8 cellular contexts compared by ENCODE assay signal in genomic region chr10:94403823-94404228, GRCh38. TPM values are rescaled to one million over a fixed set of nuclear protein-coding genes. Genes with fewer than 3 reads are reported as not detected.
A peak's percentile ranks its signal among the peaks of the same experiment; 100 is the strongest.
DNase-seq lines count a peak whose midpoint lies in the region; ATAC-seq, FAIRE-seq and TF ChIP-seq lines count a peak whose summit lies in the region.

No MANE protein-coding gene starts in this region.

- H3K9me3 ChIP-seq in HUES64 (ENCODE audit: insufficient read depth, low read depth, low read length) (no peaks in the 10 kb centered on the region), K562 (replicated peaks; ENCODE audit: control insufficient read depth, insufficient read depth, low read depth, low read length) (no peaks in the 10 kb centered on the region), left lung (no peaks in the 10 kb centered on the region), thymus (ENCODE audit: control insufficient read depth) (no peaks in the 10 kb centered on the region)

- peak overlapping the region; percentile 84 for H3K4me2 ChIP-seq in K562 (ENCODE audit: insufficient read depth, low read length)

- DNase-seq in activated CD4-positive, alpha-beta T cell treated with anti-CD3 and anti-CD28 coated beads for 36 hours, result peak; percentile 36
- no peak for DNase-seq in activated CD4-positive, alpha-beta T cell treated with anti-CD3 and anti-CD28 coated beads, Interleukin-2, amount 50 U/mL, for 1 hour
- DNase-seq in K562 (ENCODE audit: extremely low read depth in 1 of 4, low spot score in 3 of 4), result peak in 3 of 4 experiments; percentile 16 to 25 (median 16)
- DNase-seq in left lung, result no peak
- no peak for DNase-seq in foreskin melanocyte
- DNase-seq in C1 segment of cervical spinal cord (lab: John Stamatoyannopoulos, UW), result no peak

- POLR2A ChIA-PET in activated CD4-positive, alpha-beta T cell treated with anti-CD3 and anti-CD28 coated beads for 36 hours (lab: Charles Lee), result no interaction called here
- POLR2A ChIA-PET in K562 (lab: Yijun Ruan, JAX), result interaction anchor here (1.3 kb wide), 1 partner anchor 12 kb away, joined by 6 read pairs; no protein-coding TSS in a partner anchor

- TF ChIP-seq CTCF in K562 (IDR thresholded peaks at IDR 0.05 in 2 of 3, conservative IDR thresholded peaks at IDR 0.05 in 1 of 3; ENCODE audit: insufficient read depth in 2 of 3, low read depth in 1 of 3, low read length in 3 of 3) (no peak), left lung (IDR thresholded peaks at IDR 0.05) (no peak)

- peaks cover 43% of the 10 kb centered on the region for H3K27me3 Mint-ChIP-seq in activated CD4-positive, alpha-beta T cell treated with anti-CD3 and anti-CD28 coated beads for 36 hours

- peak; percentile 29 for FAIRE-seq in K562 (lab: Jason Lieb, UNC)

- H3K27ac Mint-ChIP-seq in activated CD4-positive, alpha-beta T cell treated with anti-CD3 and anti-CD28 coated beads for 36 hours, result no peak overlapping the region

- TF ChIP-seq POLR2A in K562 (conservative IDR thresholded peaks at IDR 0.05), result no peak

- H3K9me1 ChIP-seq in K562 (ENCODE audit: control insufficient read depth, insufficient read depth, low read length), result no peaks in the 10 kb centered on the region

- peaks cover 42% of the 10 kb centered on the region for H3K27me3 ChIP-seq in HUES64 (ENCODE audit: insufficient read depth, low read length)
- no peaks in the 10 kb centered on the region for H3K27me3 ChIP-seq in K562 (ENCODE audit: control insufficient read depth in 2 of 2, insufficient read depth in 2 of 2, low read length in 2 of 2)
- H3K27me3 ChIP-seq in left lung, result peaks cover 0 to 63% of the 10 kb centered on the region in 2 donors
- H3K27me3 ChIP-seq in thymus (ENCODE audit: control insufficient read depth, insufficient read depth), result peaks cover 26% of the 10 kb centered on the region

- intact Hi-C loops in activated CD4-positive, alpha-beta T cell treated with anti-CD3 and anti-CD28 coated beads for 36 hours (cut with DNase I, micrococcal nuclease), result loop anchor here (2.0 kb wide), 2 partner anchors 41 to 141 kb away; partner anchors contain the start of genes HELLS (in 1 of the 2) and NOC3L (in 1 of the 2)
- intact Hi-C loops in K562 (cut with micrococcal nuclease) (loop anchor here (2.0 kb wide), 1 partner anchor 41 kb away; the partner anchor contains the start of gene NOC3L), left lung (cut with DNase I) (no loop called here)

- ATAC-seq in activated CD4-positive, alpha-beta T cell treated with anti-CD3 and anti-CD28 coated beads for 36 hours, result no peak
- ATAC-seq in K562, result peak; percentile 19
- ATAC-seq in left lung, result peak; percentile 21

- H3K4me1 Mint-ChIP-seq in activated CD4-positive, alpha-beta T cell treated with anti-CD3 and anti-CD28 coated beads for 36 hours, result peaks cover 2% of the 10 kb centered on the region

- no peak for TF ChIP-seq RAD21 in K562 (CRISPR knock-in tag; conservative IDR thresholded peaks at IDR 0.05 in 1 of 2, IDR thresholded peaks at IDR 0.05 in 1 of 2)

- H3K4me3 ChIP-seq in HUES64 (ENCODE audit: low read length), result peak overlapping the region; percentile 76
- H3K4me3 ChIP-seq in K562, result peak overlapping the region; percentile 76
- peak overlapping the region; percentile 66 to 90 for H3K4me3 ChIP-seq in left lung
- H3K4me3 ChIP-seq in thymus (ENCODE audit: low read length), result peak overlapping the region; percentile 44

- no peak for TF ChIP-seq EP300 in K562 (IDR thresholded peaks at IDR 0.05; ENCODE audit: low read length)

- no peak overlapping the region for H3K9ac ChIP-seq in HUES64 (ENCODE audit: low read depth, low read length)
- peak overlapping the region; percentile 42 to 95 for H3K9ac ChIP-seq in K562 (ENCODE audit: insufficient read depth in 1 of 2, low read depth in 2 of 2, low read length in 2 of 2)

- peak overlapping the region; percentile 97 for H2AFZ ChIP-seq in K562 (ENCODE audit: low read depth, low read length)

- 13% methylated on average over 7 of the region's 7 CpGs for WGBS in HUES64
- 0% methylated on average over 5 of the region's 7 CpGs for WGBS in K562 (ENCODE audit: insufficient coverage, low coverage, missing lambda C conversion rate)
- WGBS in thymus, result 3% methylated on average over 7 of the region's 7 CpGs

- H4K20me1 ChIP-seq in K562 (replicated peaks; ENCODE audit: control insufficient read depth, insufficient read depth, low read length), result no peaks in the 10 kb centered on the region

- CTCF ChIA-PET in activated CD4-positive, alpha-beta T cell treated with anti-CD3 and anti-CD28 coated beads for 36 hours (lab: Charles Lee), result no interaction called here
- CTCF ChIA-PET in K562 (lab: Yijun Ruan, JAX; ENCODE audit: low intra/inter-chr PET ratio), result no interaction called here

- BruUV-seq in K562 (replicated peaks; lab: Mats Ljungman, UMichigan), result no TSS peak

- peaks cover 52% of the 10 kb centered on the region for H3K79me2 ChIP-seq in K562 (ENCODE audit: control insufficient read depth, insufficient read depth, low read length)

- no peaks in the 10 kb centered on the region for H3K36me3 ChIP-seq in HUES64 (ENCODE audit: insufficient read depth, low read length)
- H3K36me3 ChIP-seq in K562 (ENCODE audit: control insufficient read depth, insufficient read depth, low read length), result no peaks in the 10 kb centered on the region
- no peaks in the 10 kb centered on the region for H3K36me3 ChIP-seq in left lung
- H3K36me3 ChIP-seq in thymus (ENCODE audit: control insufficient read depth, insufficient read depth), result no peaks in the 10 kb centered on the region

- in situ Hi-C loops in K562 (cut with MboI), result no loop called here

- H3K9me3 Mint-ChIP-seq in activated CD4-positive, alpha-beta T cell treated with anti-CD3 and anti-CD28 coated beads for 36 hours (ENCODE audit: low read depth), result peaks cover 2% of the 10 kb centered on the region

- no peak overlapping the region for H3K27ac ChIP-seq in HUES64 (ENCODE audit: low read depth, low read length)
- H3K27ac ChIP-seq in K562 (ENCODE audit: extremely low read depth, low read depth, low read length), result peak overlapping the region; percentile 83; the same call in 2 of the 3 replicates
- H3K27ac ChIP-seq in left lung, result peak overlapping the region; percentile 94 to 97
- H3K27ac ChIP-seq in thymus (ENCODE audit: low read depth), result no peak overlapping the region

- 0 out of 2 replicates have a peak, but pooled peaks cover 5% of the 10 kb centered on the region for H3K4me1 ChIP-seq in HUES64 (ENCODE audit: insufficient read depth, low read length)
- H3K4me1 ChIP-seq in K562 (replicated peaks in 1 of 2; ENCODE audit: control insufficient read depth in 2 of 2, insufficient read depth in 2 of 2, low read length in 2 of 2), result peaks cover 7 to 16% of the 10 kb centered on the region in 2 experiments; a peak in 3 of 5 replicates
- peaks cover 9 to 18% of the 10 kb centered on the region in 2 donors for H3K4me1 ChIP-seq in left lung
- no peaks in the 10 kb centered on the region for H3K4me1 ChIP-seq in thymus (ENCODE audit: control insufficient read depth, insufficient read depth, low read length)

- H3K36me3 Mint-ChIP-seq in activated CD4-positive, alpha-beta T cell treated with anti-CD3 and anti-CD28 coated beads for 36 hours (ENCODE audit: low read depth), result peaks cover 3% of the 10 kb centered on the region

- peak overlapping the region; percentile 58 for H3K4me3 Mint-ChIP-seq in activated CD4-positive, alpha-beta T cell treated with anti-CD3 and anti-CD28 coated beads for 36 hours

RNA-seq across cellular contexts. Expression of gene TBC1D12, which starts 1.5 kb away (rescaled TPM):
- under 1 TPM; 0.35 to 0.39 TPM for total RNA-seq in activated CD4-positive, alpha-beta T cell treated with anti-CD3 and anti-CD28 coated beads for 36 hours
- polyA plus RNA-seq in HUES64 (2013, experiment 1 of 2), result 2.0 TPM
- 2.0 TPM for polyA plus RNA-seq in HUES64 (2013, experiment 2 of 2)
- 5.4 and 14.6 TPM in 2 replicates for total RNA-seq in K562 (2011; cell fraction: chromatin; rRNA removed; ENCODE audit: low replicate concordance)
- 3.0 and 3.8 TPM in 2 replicates for total RNA-seq in K562 (2011; cell fraction: nucleolus; rRNA removed)
- total RNA-seq in K562 (2011; cell fraction: nucleoplasm; rRNA removed), result 6.4 and 13.4 TPM in 2 replicates
- total RNA-seq in K562 (2014; rRNA removed) (3.9 and 4.0 TPM in 2 replicates), K562 (2014; rRNA removed; fragmentation: Illumina TruSeq; extraction: Trizol) (6.0 and 6.7 TPM in 2 replicates), K562 (2015; rRNA removed; fragmentation: Illumina TruSeq; extraction: Trizol) (5.3 and 5.7 TPM in 2 replicates), K562 (2021) (5.2 and 5.7 TPM in 2 replicates), left lung (10 to 100 TPM in 1 of 2 donors, 1 to 10 TPM in 1; 9.7 to 11.2 TPM)
- polyA plus RNA-seq in K562 (2011; rRNA removed) (4.1 and 4.7 TPM in 2 replicates), K562 (2014; fragmentation: Illumina TruSeq; extraction: Trizol) (2.5 and 3.2 TPM in 2 replicates), K562 (2014; fragmentation: Nextera tagmentation; extraction: Ambion mirVana) (1 to 10 TPM; 3.7 to 3.9 TPM), K562 (2014; rRNA removed) (2.1 and 2.6 TPM in 2 replicates), thymus (8.9 TPM)
- 1.7 and 2.3 TPM in 2 replicates for polyA plus RNA-seq in K562 (2011; cell fraction: cytosol; rRNA removed)
- 3.2 and 3.5 TPM in 2 replicates for polyA plus RNA-seq in K562 (2011; cell fraction: nucleus; rRNA removed)
- polyA plus RNA-seq in K562 (2012), result 3.7 and 4.1 TPM in 2 replicates
- polyA minus RNA-seq in K562 (2011; rRNA and poly(A)+ RNA removed), result 5.0 and 7.2 TPM in 2 replicates
- 2.3 and 2.5 TPM in 2 replicates for polyA minus RNA-seq in K562 (2011; cell fraction: cytosol; rRNA and poly(A)+ RNA removed)
- polyA minus RNA-seq in K562 (2011; cell fraction: nucleus; rRNA and poly(A)+ RNA removed), result 2.8 and 3.8 TPM in 2 replicates

RNA-seq across cellular contexts. Expression of gene NOC3L, which starts 41.1 kb away (rescaled TPM):
- 10 to 100 TPM; 50.7 to 53.7 TPM for total RNA-seq in activated CD4-positive, alpha-beta T cell treated with anti-CD3 and anti-CD28 coated beads for 36 hours
- 25.7 TPM for polyA plus RNA-seq in HUES64 (2013, experiment 1 of 2)
- 24.0 TPM for polyA plus RNA-seq in HUES64 (2013, experiment 2 of 2)
- 27.7 and 80.4 TPM in 2 replicates for total RNA-seq in K562 (2011; cell fraction: chromatin; rRNA removed; ENCODE audit: low replicate concordance)
- 11.7 and 12.0 TPM in 2 replicates for total RNA-seq in K562 (2011; cell fraction: nucleolus; rRNA removed)
- 27.5 and 29.0 TPM in 2 replicates for total RNA-seq in K562 (2011; cell fraction: nucleoplasm; rRNA removed)
- total RNA-seq in K562 (2014; rRNA removed) (27.8 and 30.6 TPM in 2 replicates), K562 (2014; rRNA removed; fragmentation: Illumina TruSeq; extraction: Trizol) (57.6 and 64.0 TPM in 2 replicates), K562 (2015; rRNA removed; fragmentation: Illumina TruSeq; extraction: Trizol) (44.6 and 47.5 TPM in 2 replicates), K562 (2021) (24.7 and 30.8 TPM in 2 replicates), left lung (10 to 100 TPM; 13.7 to 18.7 TPM)
- polyA plus RNA-seq in K562 (2011; rRNA removed) (20.1 and 29.5 TPM in 2 replicates), K562 (2014; fragmentation: Illumina TruSeq; extraction: Trizol) (23.4 and 32.6 TPM in 2 replicates), K562 (2014; fragmentation: Nextera tagmentation; extraction: Ambion mirVana) (10 to 100 TPM; 36.0 to 41.4 TPM), K562 (2014; rRNA removed) (19.5 and 23.8 TPM in 2 replicates), thymus (13.2 TPM)
- polyA plus RNA-seq in K562 (2011; cell fraction: cytosol; rRNA removed), result 5.2 and 8.7 TPM in 2 replicates
- polyA plus RNA-seq in K562 (2011; cell fraction: nucleus; rRNA removed), result 13.4 and 19.0 TPM in 2 replicates
- polyA plus RNA-seq in K562 (2012), result 10.6 and 19.7 TPM in 2 replicates
- polyA minus RNA-seq in K562 (2011; rRNA and poly(A)+ RNA removed), result 41.2 and 43.3 TPM in 2 replicates
- polyA minus RNA-seq in K562 (2011; cell fraction: cytosol; rRNA and poly(A)+ RNA removed), result 8.9 and 17.8 TPM in 2 replicates
- polyA minus RNA-seq in K562 (2011; cell fraction: nucleus; rRNA and poly(A)+ RNA removed), result 15.6 and 25.2 TPM in 2 replicates

Comparison
In these comparisons a context has a peak if more than half of its experiments do, and no peak if none do; other contexts are left out.
1. DNase-seq: peak in activated CD4-positive, alpha-beta T cell treated with anti-CD3 and anti-CD28 coated beads for 36 hours (single experiment) and K562 (3 of 4); none in activated CD4-positive, alpha-beta T cell treated with anti-CD3 and anti-CD28 coated beads, Interleukin-2, amount 50 U/mL, for 1 hour (single experiment), left lung (0 of 2), foreskin melanocyte (single experiment) and C1 segment of cervical spinal cord (0 of 14).
2. H3K27ac ChIP-seq: peak in K562 (single experiment) and left lung (2 of 2); none in HUES64 (single experiment) and thymus (single experiment).
3. intact Hi-C loops: an anchor here in activated CD4-positive, alpha-beta T cell treated with anti-CD3 and anti-CD28 coated beads for 36 hours (2.0 kb wide) and K562 (2.0 kb wide); none called in left lung.
4. Peak in every context shown above with its lines, with median percentiles within 50 percentile points of each other: H3K4me3 ChIP-seq.